ENCODE assay signal across 8 cellular contexts in genomic region chr20:5835234-5835845, GRCh38.
DNase-seq lines count a peak whose midpoint lies in the region; ATAC-seq lines count a peak whose summit lies in the region.

No MANE protein-coding gene starts in this region.

- H3K4me1 Mint-ChIP-seq in naive thymus-derived CD8-positive, alpha-beta T cell: peaks cover 17 to 25% (median 24%) of the 10 kb centered on the region in 4 donors

- peaks cover 0 to 1% (median 0%) of the 10 kb centered on the region in 5 donors for H3K27me3 Mint-ChIP-seq in naive thymus-derived CD8-positive, alpha-beta T cell

- H3K36me3 Mint-ChIP-seq in naive thymus-derived CD8-positive, alpha-beta T cell: peaks cover 19 to 25% (median 21%) of the 10 kb centered on the region in 3 donors

- peak; percentile 56 to 63 for ATAC-seq in naive thymus-derived CD8-positive, alpha-beta T cell
- ATAC-seq in HG02798 (IDR thresholded peaks at IDR 0.05; ENCODE audit: poor library complexity, unreplicated experiment): no peak

- H3K27ac Mint-ChIP-seq in naive thymus-derived CD8-positive, alpha-beta T cell: peak overlapping the region; percentile 88 to 99 (median 97)

- peak overlapping the region; percentile 29 to 82 (median 69) for H3K4me3 Mint-ChIP-seq in naive thymus-derived CD8-positive, alpha-beta T cell

- peaks cover 0 to 10% (median 6%) of the 10 kb centered on the region in 9 donors for H3K9me3 Mint-ChIP-seq in naive thymus-derived CD8-positive, alpha-beta T cell

- POLR2A ChIA-PET in naive thymus-derived CD8-positive, alpha-beta T cell (lab: Charles Lee): interaction anchor here (0.8 to 2.0 kb wide), 2 partner anchors 11 to 31 kb away, joined by 3 to 13 read pairs; no protein-coding TSS in a partner anchor

- intact Hi-C loops in head of caudate nucleus (cut with DNase I): no loop called here

- DNase-seq in EH (ENCODE audit: low read depth) (peak; percentile 52), NCI-H2196 treated with DMSO at 0.1 percent for 48 hours (lab: John Stamatoyannopoulos, UW; ENCODE audit: unreplicated experiment) (peak; percentile 74), caudate nucleus (lab: John Stamatoyannopoulos, UW) (peak in 2 of 61 donors; percentile 22 to 76), NCI-H510A treated with DMSO at 0.1 percent for 48 hours (lab: John Stamatoyannopoulos, UW) (no peak), NCI-H187 treated with DMSO at 0.1 percent for 48 hours (lab: John Stamatoyannopoulos, UW) (no peak), head of caudate nucleus (no peak)
- DNase-seq in naive thymus-derived CD8-positive, alpha-beta T cell: peak in 5 of 10 donors; percentile 4 to 25 (median 6)

- H3K27ac ChIP-seq in caudate nucleus (ENCODE audit: low read depth, low read length): peak overlapping the region; percentile 6

Comparison
In these comparisons a context has a peak if more than half of its experiments do, and no peak if none do; other contexts are left out.
1. DNase-seq: peak in EH (single experiment) and NCI-H2196 treated with DMSO at 0.1 percent for 48 hours (single experiment); none in NCI-H510A treated with DMSO at 0.1 percent for 48 hours (single experiment), NCI-H187 treated with DMSO at 0.1 percent for 48 hours (single experiment) and head of caudate nucleus (0 of 42).